8 cellular contexts compared by ENCODE assay signal in genomic region chr6:70669133-70669532, GRCh38. TPM values are rescaled to one million over a fixed set of nuclear protein-coding genes. Genes with fewer than 3 reads are reported as not detected.
DNase-seq lines count a peak whose midpoint lies in the region; ATAC-seq and TF ChIP-seq lines count a peak whose summit lies in the region.

No MANE protein-coding gene starts in this region.

- H3K27me3 ChIP-seq in ascending aorta, result no peaks in the 10 kb centered on the region

- no peak for TF ChIP-seq CTCF in AG10803 (conservative IDR thresholded peaks at IDR 0.05; ENCODE audit: low read length)
- TF ChIP-seq CTCF in ascending aorta (IDR thresholded peaks at IDR 0.05), result no peak

- intact Hi-C loops in ascending aorta (cut with DNase I), result no loop called here

- DNase-seq in AG10803 (ENCODE audit: low read depth), result no peak
- no peak for DNase-seq in ascending aorta (ENCODE audit: low spot score in 2 of 2)
- no peak for DNase-seq in NCI-H1105 treated with DMSO at 0.1 percent for 48 hours (lab: John Stamatoyannopoulos, UW)
- DNase-seq in activated CD4-positive, alpha-beta T cell treated with anti-CD3 and anti-CD28 coated beads, Interleukin-2, amount 50 U/mL, for 48 hours, result no peak

- ATAC-seq in HG03159 (IDR thresholded peaks at IDR 0.05; ENCODE audit: unreplicated experiment) (peak; percentile 18), HG03135 (IDR thresholded peaks at IDR 0.05; ENCODE audit: unreplicated experiment) (no peak), HG03280 (IDR thresholded peaks at IDR 0.05; ENCODE audit: unreplicated experiment) (no peak)

- no peaks in the 10 kb centered on the region for H3K4me1 ChIP-seq in ascending aorta
- peaks cover 17% of the 10 kb centered on the region for H3K4me1 ChIP-seq in mesodermal cell (ENCODE audit: control insufficient read depth, insufficient read depth, low read length, poor library complexity, severe bottlenecking)

- no peaks in the 10 kb centered on the region for H3K9me3 ChIP-seq in ascending aorta
- no peaks in the 10 kb centered on the region for H3K9me3 ChIP-seq in mesodermal cell (ENCODE audit: control insufficient read depth, low read length)

- no peak overlapping the region for H3K27ac ChIP-seq in ascending aorta
- H3K27ac ChIP-seq in mesodermal cell (ENCODE audit: low read depth, low read length, severe bottlenecking), result no peak overlapping the region

- WGBS in mesodermal cell (ENCODE audit: insufficient coverage in 2 of 2), 2 experiments, result 77% methylated on average over 2 of the region's 4 CpGs; no CpG with 5 or more reads in 1 of the 2 experiments

- no peaks in the 10 kb centered on the region for H3K36me3 ChIP-seq in ascending aorta
- no peaks in the 10 kb centered on the region for H3K36me3 ChIP-seq in mesodermal cell (ENCODE audit: control insufficient read depth, insufficient read depth, low read length)

- H3K4me3 ChIP-seq in AG10803 (ENCODE audit: low read length) (peak overlapping the region; percentile 92), ascending aorta (peak overlapping the region; percentile 82 to 97), mesodermal cell (ENCODE audit: extremely low read depth, insufficient read depth, low read length, poor library complexity, severe bottlenecking) (peak overlapping the region; percentile 79)

RNA-seq across cellular contexts. Expression of gene SMAP1, which starts 1.4 kb away (rescaled TPM):
- total RNA-seq in ascending aorta, result 13.2 TPM
- polyA plus RNA-seq in mesodermal cell (2013, experiment 1 of 2), result 43.9 TPM
- polyA plus RNA-seq in mesodermal cell (2013, experiment 2 of 2), result 47.1 TPM
